Comparison of ENCODE assay signal across 1 cellular context in the genomic region with DNA sequence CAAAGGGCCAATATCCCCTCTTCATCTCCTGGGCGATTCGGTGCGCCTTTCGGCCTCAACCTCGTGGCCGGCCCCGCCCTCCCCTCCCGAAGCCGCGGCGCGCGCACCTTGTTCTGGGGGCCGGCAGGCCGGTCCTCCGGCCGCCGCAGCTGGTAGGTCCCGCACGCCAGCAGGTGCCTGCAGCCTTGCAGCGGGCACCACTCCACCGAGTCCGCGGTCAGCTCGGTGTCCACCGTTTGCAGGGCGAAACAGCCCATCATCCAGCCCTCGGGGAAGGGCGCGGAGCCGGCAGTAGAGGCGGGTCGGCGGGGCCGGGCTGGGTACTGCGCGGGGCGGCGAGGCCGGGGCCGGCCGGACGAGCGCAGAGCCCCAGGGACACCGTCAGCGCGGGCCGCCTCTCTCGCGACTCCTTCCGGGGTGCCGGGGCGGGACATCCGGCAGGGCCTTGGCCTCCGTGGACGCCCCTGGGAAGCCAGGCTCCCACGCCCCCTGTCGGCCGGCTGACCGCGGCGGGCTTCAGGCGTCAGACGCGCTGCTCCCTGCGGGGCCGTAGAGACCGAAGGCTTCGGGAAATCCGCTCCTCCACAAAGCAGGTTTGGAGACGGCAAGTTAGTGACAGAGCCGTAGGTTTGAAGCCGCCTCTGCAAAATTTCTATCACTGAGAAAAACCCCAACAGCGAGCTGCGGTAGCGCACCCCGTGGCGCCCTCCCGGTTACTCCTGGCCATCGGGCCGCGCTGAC.
TF ChIP-seq lines count a peak whose summit lies in the region.

Gene DPH7, minus strand, starts transcription at position 408 of the 741 bp plus-strand sequence. Its CDS starts 148 bp downstream, at position 260.

TF ChIP-seq in HEK293, 187 proteins besides CTCF, POLR2A, EP300 and RAD21 (continued from another document):
- TF ChIP-seq ELK4 (IDR thresholded peaks at IDR 0.05; ENCODE audit: borderline replicate concordance, low read depth, low read length) (no peak), ZNF596 (tag by site-specific recombination; IDR thresholded peaks at IDR 0.05) (peak; percentile 30; the same call in 1 of the 2 replicates), IKZF3 (tag by site-specific recombination; IDR thresholded peaks at IDR 0.05) (peak; percentile 57; the same call in 1 of the 2 replicates), ZNF785 (tag by site-specific recombination; IDR thresholded peaks at IDR 0.05) (0 out of 2 replicates have a peak, but pooled peaks have one; percentile 50), ZNF843 (tag by site-specific recombination; IDR thresholded peaks at IDR 0.05) (0 out of 2 replicates have a peak, but pooled peaks have one; percentile 22), ZNF10 (tag by site-specific recombination; IDR thresholded peaks at IDR 0.05) (peak; percentile 52; the same call in 1 of the 2 replicates), ZNF639 (tag by site-specific recombination; IDR thresholded peaks at IDR 0.05) (peak; percentile 18; the same call in 1 of the 2 replicates), ZNF133 (tag by site-specific recombination; IDR thresholded peaks at IDR 0.05) (no peak), KLF16 (tag by site-specific recombination; IDR thresholded peaks at IDR 0.05) (peak; percentile 41; the same call in 1 of the 2 replicates), ZNF302 (tag by site-specific recombination; IDR thresholded peaks at IDR 0.05; ENCODE audit: low read depth) (no peak), TRIM28 (IDR thresholded peaks at IDR 0.05; ENCODE audit: borderline replicate concordance, low read length) (no peak), GFI1B (tag by site-specific recombination; IDR thresholded peaks at IDR 0.05) (no peak), ZBTB17 (tag by site-specific recombination; IDR thresholded peaks at IDR 0.05) (peak; percentile 47; the same call in 1 of the 2 replicates), WT1 (tag by site-specific recombination; IDR thresholded peaks at IDR 0.05) (no peak; the same call in 1 of the 2 replicates), PRDM10 (tag by site-specific recombination; IDR thresholded peaks at IDR 0.05) (peak; percentile 76), KLF9 (tag by site-specific recombination; IDR thresholded peaks at IDR 0.05; ENCODE audit: low read depth) (peak; percentile 74; the same call in 1 of the 2 replicates), KLF10 (tag by site-specific recombination; IDR thresholded peaks at IDR 0.05) (peak; percentile 86), KLF17 (tag by site-specific recombination; IDR thresholded peaks at IDR 0.05) (peak; percentile 50; the same call in 1 of the 2 replicates), ZNF335 (tag by site-specific recombination; conservative IDR thresholded peaks at IDR 0.05) (peak; percentile 84), ZSCAN16 (tag by site-specific recombination; IDR thresholded peaks at IDR 0.05) (peak; percentile 12; the same call in 1 of the 2 replicates)
- TF ChIP-seq, protein P1, sequence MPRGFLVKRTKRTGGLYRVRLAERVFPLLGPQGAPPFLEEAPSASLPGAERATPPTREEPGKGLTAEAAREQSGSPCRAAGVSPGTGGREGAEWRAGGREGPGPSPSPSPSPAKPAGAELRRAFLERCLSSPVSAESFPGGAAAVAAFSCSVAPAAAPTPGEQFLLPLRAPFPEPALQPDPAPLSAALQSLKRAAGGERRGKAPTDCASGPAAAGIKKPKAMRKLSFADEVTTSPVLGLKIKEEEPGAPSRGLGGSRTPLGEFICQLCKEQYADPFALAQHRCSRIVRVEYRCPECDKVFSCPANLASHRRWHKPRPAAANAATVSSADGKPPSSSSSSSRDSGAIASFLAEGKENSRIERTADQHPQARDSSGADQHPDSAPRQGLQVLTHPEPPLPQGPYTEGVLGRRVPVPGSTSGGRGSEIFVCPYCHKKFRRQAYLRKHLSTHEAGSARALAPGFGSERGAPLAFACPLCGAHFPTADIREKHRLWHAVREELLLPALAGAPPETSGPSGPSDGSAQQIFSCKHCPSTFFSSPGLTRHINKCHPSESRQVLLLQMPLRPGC (tag by site-specific recombination; IDR thresholded peaks at IDR 0.05), result 0 out of 2 replicates have a peak, but pooled peaks have one; percentile 34
